ENCODE assay signal across 8 cellular contexts in genomic region chr19:14147797-14148605, GRCh38. TPM values are rescaled to one million over a fixed set of nuclear protein-coding genes. Genes with fewer than 3 reads are reported as not detected.
DNase-seq lines count a peak whose midpoint lies in the region; ATAC-seq and TF ChIP-seq lines count a peak whose summit lies in the region.

No MANE protein-coding gene starts in this region.

- no peaks in the 10 kb centered on the region for H3K27me3 ChIP-seq in Peyer's patch
- no peaks in the 10 kb centered on the region for H3K27me3 ChIP-seq in gastroesophageal sphincter
- no peaks in the 10 kb centered on the region for H3K27me3 ChIP-seq in tibial nerve

- TF ChIP-seq CTCF in GM12873 (IDR thresholded peaks at IDR 0.05; ENCODE audit: insufficient read depth, low read depth, low read length, missing control alignments) (peak; percentile 87), Peyer's patch (IDR thresholded peaks at IDR 0.05) (peak; percentile 26 to 76 (median 67)), gastroesophageal sphincter (IDR thresholded peaks at IDR 0.05) (peak in 3 of 4 experiments; percentile 89 to 95 (median 91)), neural crest cell (conservative IDR thresholded peaks at IDR 0.05) (peak; percentile 79), tibial nerve (IDR thresholded peaks at IDR 0.05) (peak; percentile 58 to 89 (median 87))

- TF ChIP-seq POLR2A in Peyer's patch (IDR thresholded peaks at IDR 0.05) (no peak), gastroesophageal sphincter (IDR thresholded peaks at IDR 0.05) (no peak), tibial nerve (IDR thresholded peaks at IDR 0.05) (no peak)

- H3K4me3 ChIP-seq in Peyer's patch = no peak overlapping the region
- no peak overlapping the region for H3K4me3 ChIP-seq in gastroesophageal sphincter
- H3K4me3 ChIP-seq in tibial nerve = peak overlapping the region in 1 of 4 donors; percentile 12

- 20% methylated on average over 1 to 18 of the region's 20 CpGs for WGBS in gastroesophageal sphincter (ENCODE audit: low coverage in 1 of 2), 2 donors
- 16 to 27% methylated on average over 16 to 19 of the region's 20 CpGs for WGBS in tibial nerve, 2 donors

- peak overlapping the region; percentile 67 to 71 (median 70) for H3K27ac ChIP-seq in Peyer's patch
- peak overlapping the region in 3 of 4 donors; percentile 76 to 84 (median 83) for H3K27ac ChIP-seq in gastroesophageal sphincter
- H3K27ac ChIP-seq in tibial nerve = peak overlapping the region in 3 of 4 donors; percentile 56 to 80 (median 71)

- peak; percentile 65 to 72 for ATAC-seq in activated naive CD4-positive, alpha-beta T cell treated with anti-CD3 and anti-CD28 coated beads, Interleukin-2, amount 50 U/mL, for 72 hours
- ATAC-seq in gastroesophageal sphincter (peak; percentile 84), HG02852 (IDR thresholded peaks at IDR 0.05; ENCODE audit: unreplicated experiment) (no peak)

- H3K27me3 Mint-ChIP-seq in neural crest cell (ENCODE audit: low read depth) = no peaks in the 10 kb centered on the region

- H3K27ac Mint-ChIP-seq in activated naive CD4-positive, alpha-beta T cell treated with anti-CD3 and anti-CD28 coated beads, Interleukin-2, amount 50 U/mL, for 72 hours = peak overlapping the region; percentile 92 to 94
- H3K27ac Mint-ChIP-seq in neural crest cell (ENCODE audit: unreplicated experiment) = no peak overlapping the region

- H3K9me3 ChIP-seq in Peyer's patch (no peaks in the 10 kb centered on the region), gastroesophageal sphincter (no peaks in the 10 kb centered on the region), tibial nerve (no peaks in the 10 kb centered on the region)

- peak; percentile 84 for DNase-seq in 8988T
- peak; percentile 42 to 77 (median 74) for DNase-seq in Peyer's patch
- DNase-seq in activated naive CD4-positive, alpha-beta T cell treated with anti-CD3 and anti-CD28 coated beads, Interleukin-2, amount 50 U/mL, for 72 hours (ENCODE audit: low spot score in 2 of 2) = peak in 1 of 2 donors; percentile 68
- DNase-seq in neural crest cell (ENCODE audit: low read depth, low spot score) = peak; percentile 65
- peak; percentile 51 to 52 for DNase-seq in tibial nerve (ENCODE audit: low spot score in 2 of 2)

- peaks cover 20% of the 10 kb centered on the region for H3K4me1 Mint-ChIP-seq in neural crest cell

- TF ChIP-seq EP300 in gastroesophageal sphincter (IDR thresholded peaks at IDR 0.05) (no peak), tibial nerve (IDR thresholded peaks at IDR 0.05) (peak in 1 of 2 donors; percentile 8)

- H3K4me3 Mint-ChIP-seq in neural crest cell = peak overlapping the region; percentile 44

- no peaks in the 10 kb centered on the region for H3K9me3 Mint-ChIP-seq in activated naive CD4-positive, alpha-beta T cell treated with anti-CD3 and anti-CD28 coated beads, Interleukin-2, amount 50 U/mL, for 72 hours
- H3K9me3 Mint-ChIP-seq in neural crest cell = no peaks in the 10 kb centered on the region

- H3K4me1 ChIP-seq in Peyer's patch (peaks cover 0 to 27% (median 10%) of the 10 kb centered on the region in 4 donors), gastroesophageal sphincter (peaks cover 3 to 35% (median 23%) of the 10 kb centered on the region in 3 donors), tibial nerve (peaks cover 0 to 44% (median 26%) of the 10 kb centered on the region in 4 donors)

- H3K36me3 ChIP-seq in Peyer's patch (peaks cover 0 to 20% (median 0%) of the 10 kb centered on the region in 3 donors), gastroesophageal sphincter (peaks cover 0 to 24% of the 10 kb centered on the region in 2 donors), tibial nerve (peaks cover 0 to 20% (median 0%) of the 10 kb centered on the region in 3 donors)

- H3K36me3 Mint-ChIP-seq in activated naive CD4-positive, alpha-beta T cell treated with anti-CD3 and anti-CD28 coated beads, Interleukin-2, amount 50 U/mL, for 72 hours = no peaks in the 10 kb centered on the region
- H3K36me3 Mint-ChIP-seq in neural crest cell (ENCODE audit: low read depth) = no peaks in the 10 kb centered on the region

RNA-seq across cellular contexts. Expression of gene ASF1B, which starts 11.6 kb away (rescaled TPM):
- 10 to 100 TPM in 1 of 4 donors, 1 to 10 TPM in 3; 2.3 to 12.4 (median 5.5) TPM for total RNA-seq in Peyer's patch
- 10 to 100 TPM; 68.3 to 76.1 TPM for total RNA-seq in activated naive CD4-positive, alpha-beta T cell treated with anti-CD3 and anti-CD28 coated beads, Interleukin-2, amount 50 U/mL, for 72 hours
- 1 to 10 TPM in 1 of 4 donors, not detected in 3; 1.2 TPM for total RNA-seq in gastroesophageal sphincter
- total RNA-seq in neural crest cell = 54.8 and 55.6 TPM in 2 replicates
- total RNA-seq in tibial nerve = 1 to 10 TPM in 1 of 4 donors, under 1 TPM in 1, not detected in 2; 0.90 to 2.3 TPM

RNA-seq across cellular contexts. Expression of gene PRKACA, which starts 30.4 kb away (rescaled TPM):
- total RNA-seq in Peyer's patch (10 to 100 TPM; 18.2 to 39.8 (median 30.0) TPM), gastroesophageal sphincter (100 to 1,000 TPM in 1 of 4 donors, 10 to 100 TPM in 3; 62.3 to 138 (median 76.6) TPM), neural crest cell (103 TPM in 2 replicates), tibial nerve (10 to 100 TPM; 26.9 to 59.4 (median 41.3) TPM)
- 10 to 100 TPM; 66.3 to 84.5 TPM for total RNA-seq in activated naive CD4-positive, alpha-beta T cell treated with anti-CD3 and anti-CD28 coated beads, Interleukin-2, amount 50 U/mL, for 72 hours

RNA-seq across cellular contexts. Expression of gene SAMD1, which starts 57.5 kb away (rescaled TPM):
- total RNA-seq in Peyer's patch (10 to 100 TPM; 28.9 to 64.4 (median 33.9) TPM), gastroesophageal sphincter (10 to 100 TPM; 21.9 to 61.3 (median 41.3) TPM), neural crest cell (67.2 and 71.9 TPM in 2 replicates), tibial nerve (10 to 100 TPM in 3 of 4 donors, 1 to 10 TPM in 1; 5.9 to 31.4 (median 19.0) TPM)
- 100 to 1,000 TPM in 1 of 2 donors, 10 to 100 TPM in 1; 39.7 to 101 TPM for total RNA-seq in activated naive CD4-positive, alpha-beta T cell treated with anti-CD3 and anti-CD28 coated beads, Interleukin-2, amount 50 U/mL, for 72 hours

RNA-seq across cellular contexts. Expression of gene ADGRL1, which starts 58.0 kb away (rescaled TPM):
- total RNA-seq in Peyer's patch = 10 to 100 TPM; 22.8 to 58.6 (median 48.8) TPM
- 10 to 100 TPM in 1 of 2 donors, 1 to 10 TPM in 1; 9.2 to 25.7 TPM for total RNA-seq in activated naive CD4-positive, alpha-beta T cell treated with anti-CD3 and anti-CD28 coated beads, Interleukin-2, amount 50 U/mL, for 72 hours
- total RNA-seq in gastroesophageal sphincter = 10 to 100 TPM; 13.3 to 47.9 (median 21.1) TPM
- total RNA-seq in neural crest cell = 34.6 and 38.5 TPM in 2 replicates
- total RNA-seq in tibial nerve = 10 to 100 TPM in 2 of 4 donors, 1 to 10 TPM in 2; 8.0 to 17.5 (median 11.2) TPM
